8 cellular contexts compared by ENCODE assay signal in genomic region chr3:14123308-14124222, GRCh38. TPM values are rescaled to one million over a fixed set of nuclear protein-coding genes. Genes with fewer than 3 reads are reported as not detected.
DNase-seq lines count a peak whose midpoint lies in the region; ATAC-seq and TF ChIP-seq lines count a peak whose summit lies in the region.

No MANE protein-coding gene starts in this region.

- peak overlapping the region; percentile 43 to 83 for H3K9ac ChIP-seq in liver (ENCODE audit: low read depth in 1 of 2, low read length in 2 of 2)

- peak overlapping the region; percentile 95 for H3K4me3 Mint-ChIP-seq in activated CD4-positive, alpha-beta T cell treated with anti-CD3 and anti-CD28 coated beads, Interleukin-2, amount 10 ng/mL, durations not matched to agents 7 days and 5 days
- peak overlapping the region; percentile 94 for H3K4me3 Mint-ChIP-seq in activated naive CD8-positive, alpha-beta T cell treated with anti-CD3 and anti-CD28 coated beads, Interleukin-2, amount 50 U/mL, for 24 hours

- no peaks in the 10 kb centered on the region for H3K27me3 ChIP-seq in liver (ENCODE audit: control insufficient read depth in 4 of 4, insufficient read depth in 4 of 4, low read length in 3 of 4)
- no peaks in the 10 kb centered on the region for H3K27me3 ChIP-seq in thyroid gland

- H3K9me3 ChIP-seq in liver (ENCODE audit: control insufficient read depth in 4 of 4, low read length in 3 of 4) (no peaks in the 10 kb centered on the region), thyroid gland (no peaks in the 10 kb centered on the region)

- WGBS in liver, result 57% methylated on average over 15 of the region's 15 CpGs
- 50 to 54% methylated on average over 15 of the region's 15 CpGs for WGBS in thyroid gland, 2 donors

- POLR2A ChIA-PET in activated CD4-positive, alpha-beta T cell treated with anti-CD3 and anti-CD28 coated beads, Interleukin-2, amount 10 ng/mL, durations not matched to agents 7 days and 5 days (lab: Charles Lee), result no interaction called here

- no peak for ATAC-seq in activated naive CD8-positive, alpha-beta T cell treated with anti-CD3 and anti-CD28 coated beads, Interleukin-2, amount 50 U/mL, for 24 hours

- no peaks in the 10 kb centered on the region for H3K27me3 Mint-ChIP-seq in activated CD4-positive, alpha-beta T cell treated with anti-CD3 and anti-CD28 coated beads, Interleukin-2, amount 10 ng/mL, durations not matched to agents 7 days and 5 days
- no peaks in the 10 kb centered on the region for H3K27me3 Mint-ChIP-seq in activated naive CD8-positive, alpha-beta T cell treated with anti-CD3 and anti-CD28 coated beads, Interleukin-2, amount 50 U/mL, for 24 hours

- CTCF ChIA-PET in activated CD4-positive, alpha-beta T cell treated with anti-CD3 and anti-CD28 coated beads, Interleukin-2, amount 10 ng/mL, durations not matched to agents 7 days and 5 days (lab: Charles Lee), result interaction anchor here (1.1 to 3.5 kb wide), 4 partner anchors 13 to 80 kb away, joined by 3 to 17 read pairs (median 3); partner anchors contain the start of genes LSM3 and XPC

- intact Hi-C loops in thyroid gland (cut with DNase I), result loop anchor here (10.0 kb wide), 1 partner anchor 51 kb away; the partner anchor contains the start of genes LSM3 and XPC

- TF ChIP-seq CTCF in liver (IDR thresholded peaks at IDR 0.05; ENCODE audit: low read depth, low read length, missing input control) (no peak), thyroid gland (IDR thresholded peaks at IDR 0.05) (no peak)

- H3K36me3 Mint-ChIP-seq in activated CD4-positive, alpha-beta T cell treated with anti-CD3 and anti-CD28 coated beads, Interleukin-2, amount 10 ng/mL, durations not matched to agents 7 days and 5 days (ENCODE audit: low read depth), result peaks cover 34% of the 10 kb centered on the region
- peaks cover 46% of the 10 kb centered on the region for H3K36me3 Mint-ChIP-seq in activated naive CD8-positive, alpha-beta T cell treated with anti-CD3 and anti-CD28 coated beads, Interleukin-2, amount 50 U/mL, for 24 hours (ENCODE audit: low read depth)

- H3K4me1 ChIP-seq in liver (ENCODE audit: control insufficient read depth in 4 of 4, insufficient read depth in 4 of 4, low read length in 3 of 4), result peaks cover 21 to 48% (median 36%) of the 10 kb centered on the region in 4 donors
- peaks cover 26 to 28% of the 10 kb centered on the region in 2 donors for H3K4me1 ChIP-seq in thyroid gland

- TF ChIP-seq POLR2A in thyroid gland (IDR thresholded peaks at IDR 0.05), result no peak

- no peak for DNase-seq in activated CD4-positive, alpha-beta T cell treated with anti-CD3 and anti-CD28 coated beads, Interleukin-2, amount 10 ng/mL, durations not matched to agents 7 days and 5 days
- DNase-seq in activated CD4-positive, alpha-beta T cell treated with anti-CD3 and anti-CD28 coated beads for 1 hour, result no peak
- DNase-seq in activated naive CD8-positive, alpha-beta T cell treated with anti-CD3 and anti-CD28 coated beads, Interleukin-2, amount 50 U/mL, for 24 hours, result no peak
- DNase-seq in thyroid gland, result no peak
- DNase-seq in hypothalamus (lab: John Stamatoyannopoulos, UW), result no peak
- no peak for DNase-seq in effector CD8-positive, alpha-beta T cell (lab: John Stamatoyannopoulos, UW)
- DNase-seq in NCI-H69 (lab: John Stamatoyannopoulos, UW), result no peak

- peaks cover 67% of the 10 kb centered on the region for H3K4me1 Mint-ChIP-seq in activated CD4-positive, alpha-beta T cell treated with anti-CD3 and anti-CD28 coated beads, Interleukin-2, amount 10 ng/mL, durations not matched to agents 7 days and 5 days
- peaks cover 64% of the 10 kb centered on the region for H3K4me1 Mint-ChIP-seq in activated naive CD8-positive, alpha-beta T cell treated with anti-CD3 and anti-CD28 coated beads, Interleukin-2, amount 50 U/mL, for 24 hours

- H3K27ac ChIP-seq in liver (ENCODE audit: low read depth in 1 of 2, low read length in 2 of 2) (peak overlapping the region; percentile 89 to 94), thyroid gland (peak overlapping the region in 1 of 3 donors; percentile 66)

- H3K36me3 ChIP-seq in liver (ENCODE audit: control insufficient read depth in 4 of 4, insufficient read depth in 3 of 4, low read depth in 1 of 4, low read length in 3 of 4), result peaks cover 0 to 5% (median 0%) of the 10 kb centered on the region in 4 donors
- H3K36me3 ChIP-seq in thyroid gland, result peaks cover 0 to 1% of the 10 kb centered on the region in 2 donors

- TF ChIP-seq RAD21 in liver (IDR thresholded peaks at IDR 0.05), result no peak

- H3K9me3 Mint-ChIP-seq in activated CD4-positive, alpha-beta T cell treated with anti-CD3 and anti-CD28 coated beads, Interleukin-2, amount 10 ng/mL, durations not matched to agents 7 days and 5 days, result no peaks in the 10 kb centered on the region
- H3K9me3 Mint-ChIP-seq in activated naive CD8-positive, alpha-beta T cell treated with anti-CD3 and anti-CD28 coated beads, Interleukin-2, amount 50 U/mL, for 24 hours, result no peaks in the 10 kb centered on the region

- peak overlapping the region; percentile 82 to 87 (median 86) for H3K4me3 ChIP-seq in liver (ENCODE audit: low read depth in 1 of 3, low read length in 3 of 3)
- peak overlapping the region; percentile 81 to 99 (median 82) for H3K4me3 ChIP-seq in thyroid gland (replicated peaks in 1 of 3)

- H3K27ac Mint-ChIP-seq in activated CD4-positive, alpha-beta T cell treated with anti-CD3 and anti-CD28 coated beads, Interleukin-2, amount 10 ng/mL, durations not matched to agents 7 days and 5 days, result peak overlapping the region; percentile 93
- peak overlapping the region; percentile 93 for H3K27ac Mint-ChIP-seq in activated naive CD8-positive, alpha-beta T cell treated with anti-CD3 and anti-CD28 coated beads, Interleukin-2, amount 50 U/mL, for 24 hours

TF ChIP-seq in liver, 16 proteins besides CTCF, POLR2A, EP300 and RAD21:
- TF ChIP-seq FOXA2 (IDR thresholded peaks at IDR 0.05) (no peak), NR2F2 (IDR thresholded peaks at IDR 0.05) (no peak), HNF4A (conservative IDR thresholded peaks at IDR 0.05) (no peak), JUND (IDR thresholded peaks at IDR 0.05) (no peak), YY1 (IDR thresholded peaks at IDR 0.05) (no peak), ATF3 (IDR thresholded peaks at IDR 0.05) (no peak)
TF ChIP-seq in liver: peak in this region for 0.

RNA-seq across cellular contexts. Expression of gene CHCHD4, which starts 1.1 kb away (rescaled TPM):
- total RNA-seq in activated CD4-positive, alpha-beta T cell treated with anti-CD3 and anti-CD28 coated beads, Interleukin-2, amount 10 ng/mL, durations not matched to agents 7 days and 5 days, result 10 to 100 TPM; 12.7 to 13.2 TPM
- total RNA-seq in liver, result 1 to 10 TPM; 7.0 to 7.7 TPM
- polyA plus RNA-seq in liver, result 10 to 100 TPM; 11.2 to 11.3 TPM
- 10 to 100 TPM; 15.1 to 20.2 (median 16.0) TPM for total RNA-seq in thyroid gland

RNA-seq across cellular contexts. Expression of gene TMEM43, which starts 1.3 kb away (rescaled TPM):
- total RNA-seq in activated CD4-positive, alpha-beta T cell treated with anti-CD3 and anti-CD28 coated beads, Interleukin-2, amount 10 ng/mL, durations not matched to agents 7 days and 5 days, result 10 to 100 TPM; 40.4 to 42.0 TPM
- total RNA-seq in liver (10 to 100 TPM; 13.3 to 15.1 TPM), thyroid gland (100 to 1,000 TPM in 1 of 4 donors, 10 to 100 TPM in 3; 69.6 to 109 (median 90.3) TPM)
- polyA plus RNA-seq in liver, result 10 to 100 TPM in 1 of 2 donors, 1 to 10 TPM in 1; 7.4 to 13.8 TPM

RNA-seq across cellular contexts. Expression of gene XPC, which starts 54.8 kb away (rescaled TPM):
- total RNA-seq in activated CD4-positive, alpha-beta T cell treated with anti-CD3 and anti-CD28 coated beads, Interleukin-2, amount 10 ng/mL, durations not matched to agents 7 days and 5 days, result 10 to 100 TPM; 41.1 to 43.0 TPM
- total RNA-seq in liver (10 to 100 TPM; 12.7 to 26.7 TPM), thyroid gland (10 to 100 TPM; 53.4 to 69.3 (median 60.8) TPM)
- 10 to 100 TPM; 12.9 to 15.4 TPM for polyA plus RNA-seq in liver

RNA-seq across cellular contexts. Expression of gene LSM3, which starts 55.1 kb away (rescaled TPM):
- 10 to 100 TPM; 16.1 to 18.6 TPM for total RNA-seq in activated CD4-positive, alpha-beta T cell treated with anti-CD3 and anti-CD28 coated beads, Interleukin-2, amount 10 ng/mL, durations not matched to agents 7 days and 5 days
- total RNA-seq in liver, result 1 to 10 TPM; 3.7 to 4.3 TPM
- 10 to 100 TPM in 1 of 2 donors, 1 to 10 TPM in 1; 5.7 to 17.0 TPM for polyA plus RNA-seq in liver
- 10 to 100 TPM in 3 of 4 donors, 1 to 10 TPM in 1; 9.9 to 15.6 (median 15.3) TPM for total RNA-seq in thyroid gland
